Comparison of ENCODE assay signal across 1 cellular context in genomic region chr2:85961053-85961452, GRCh38.
TF ChIP-seq lines count a peak whose summit lies in the region.

No MANE protein-coding gene starts in this region.

TF ChIP-seq in K562, 482 proteins besides CTCF, POLR2A, EP300 and RAD21 (continued from another document):
- TF ChIP-seq IRF9 (tag; IDR thresholded peaks at IDR 0.05) = no peak
- peak in 1 of 2 experiments; percentile 67; a peak in 2 of 4 replicates for TF ChIP-seq TRIM24 (IDR thresholded peaks at IDR 0.05)
- TF ChIP-seq TFAP4 (CRISPR knock-in tag; IDR thresholded peaks at IDR 0.05; ENCODE audit: borderline replicate concordance) = peak; percentile 24; the same call in 1 of the 2 replicates
- TF ChIP-seq ZNF212 (CRISPR knock-in tag; IDR thresholded peaks at IDR 0.05) = no peak
- TF ChIP-seq CBX5 (IDR thresholded peaks at IDR 0.05; ENCODE audit: borderline replicate concordance, low read depth) = peak; percentile 97
- TF ChIP-seq MAFK (IDR thresholded peaks at IDR 0.05; ENCODE audit: low read length) = no peak
- peak; percentile 93 for TF ChIP-seq TRIM28 (IDR thresholded peaks at IDR 0.05)
- 0 out of 2 replicates have a peak, but pooled peaks have one; percentile 39 for TF ChIP-seq ZNF280B (CRISPR knock-in tag; IDR thresholded peaks at IDR 0.05)
- TF ChIP-seq EWSR1 (IDR thresholded peaks at IDR 0.05; ENCODE audit: borderline replicate concordance, low read depth, partially characterized antibody) = no peak
- TF ChIP-seq PKNOX1 (IDR thresholded peaks at IDR 0.05) = no peak
- no peak for TF ChIP-seq ESRRB (CRISPR knock-in tag; IDR thresholded peaks at IDR 0.05; ENCODE audit: borderline replicate concordance)
- TF ChIP-seq FOXA1 (IDR thresholded peaks at IDR 0.05; ENCODE audit: borderline replicate concordance) = no peak
- TF ChIP-seq ZNF280A (IDR thresholded peaks at IDR 0.05; ENCODE audit: low read depth, partially characterized antibody) = peak; percentile 91
- TF ChIP-seq ZFP1 (CRISPR knock-in tag; IDR thresholded peaks at IDR 0.05) = no peak
- no peak for TF ChIP-seq MTF1 (CRISPR knock-in tag; IDR thresholded peaks at IDR 0.05; ENCODE audit: borderline replicate concordance)
